ENCODE assay signal across 20 cellular contexts in the genomic region with DNA sequence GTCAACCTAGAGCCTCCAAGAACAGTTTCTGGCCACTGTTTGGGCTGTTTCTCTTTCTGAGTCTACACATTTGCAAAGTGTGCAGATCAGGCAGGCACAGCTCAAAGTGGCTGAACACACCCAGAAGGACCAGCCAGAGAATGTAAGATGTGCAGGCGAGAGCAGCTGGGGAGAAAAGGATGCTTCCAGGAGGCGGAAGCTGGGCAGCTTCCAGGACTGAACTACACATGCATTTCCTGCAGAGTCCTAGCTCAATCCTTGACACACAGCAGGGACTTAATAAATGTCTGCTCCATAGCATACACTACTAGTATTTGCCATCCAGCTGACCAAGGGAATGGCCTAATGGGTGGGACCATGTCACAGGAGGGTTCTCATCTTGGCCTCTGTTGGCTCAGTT.
"Had no signal": no experiment of that assay in that cellular context is flagged by ENCODE, and none has a peak within 500 bp of the region (broad histone marks: within the 10 kb centered on the region; RNA-seq: fewer than 3 reads in every experiment).

No MANE protein-coding gene starts in this region.

- ATAC-seq: body of pancreas, heart left ventricle, mucosa of descending colon, psoas muscle, right cardiac atrium had no signal

- DNase-seq: activated CD4-positive, CD25-positive, alpha-beta regulatory T cell treated with anti-CD3 and anti-CD28 coated beads, Interleukin-2, amount 50 U/mL, for 72 hours; activated CD8-positive, alpha-beta memory T cell treated with anti-CD3 and anti-CD28 coated beads for 24 hours; activated CD8-positive, alpha-beta memory T cell treated with anti-CD3 and anti-CD28 coated beads, Interleukin-2, amount 50 U/mL, for 48 hours; amniotic stem cell; caudate nucleus; endodermal cell; heart left ventricle; mucosa of descending colon; stimulated activated CD8-positive, alpha-beta memory T cell treated with anti-CD3 and anti-CD28 coated beads, Interleukin-4, amount 100 ng/mL, for 48 hours; stimulated activated naive CD4-positive, alpha-beta T cell; substantia nigra; T-helper 1 cell; T1000 had no signal

- H3K9me3 ChIP-seq: body of pancreas, heart left ventricle, mucosa of descending colon, psoas muscle, tibial artery had no signal

- H3K27me3 Mint-ChIP-seq: activated naive CD8-positive, alpha-beta T cell had no signal

- H3K27ac Mint-ChIP-seq: activated naive CD8-positive, alpha-beta T cell; endodermal cell; memory B cell; nephron had no signal

- H3K4me3 ChIP-seq: body of pancreas, heart left ventricle, mucosa of descending colon, psoas muscle, tibial artery had no signal

- H3K4me3 Mint-ChIP-seq: activated naive CD8-positive, alpha-beta T cell; endodermal cell; memory B cell; nephron had no signal

- H3K36me3 Mint-ChIP-seq: activated naive CD8-positive, alpha-beta T cell; memory B cell had no signal

- H3K4me1 Mint-ChIP-seq: memory B cell had no signal

- H3K27me3 ChIP-seq: body of pancreas, heart left ventricle, tibial artery had no signal

- H3K27ac ChIP-seq: heart left ventricle, psoas muscle, tibial artery had no signal

- H3K9me3 Mint-ChIP-seq: endodermal cell, memory B cell, nephron had no signal
